ENCODE assay signal across 9 cellular contexts in genomic region chr11:18994860-18995259, GRCh38. TPM values are rescaled to one million over a fixed set of nuclear protein-coding genes. Genes with fewer than 3 reads are reported as not detected.
"Had no signal": no experiment of that assay in that cellular context is flagged by ENCODE, and none has a peak within 500 bp of the region (broad histone marks: within the 10 kb centered on the region; RNA-seq: fewer than 3 reads in every experiment).

No MANE protein-coding gene starts in this region.

- H3K4me1 Mint-ChIP-seq: IgD-negative memory B cell had no signal

- ATAC-seq: K562 had no signal

- H3K4me3 Mint-ChIP-seq: IgD-negative memory B cell had no signal

- H3K27ac Mint-ChIP-seq: IgD-negative memory B cell had no signal

- FAIRE-seq: HTR-8/SVneo, K562 had no signal

- DNase-seq: IMR-90, KBM-7, KG1 had no signal

- H3K4me3 ChIP-seq: K562 had no signal

- H3K27ac ChIP-seq: HL-60 had no signal

RNA-seq across cellular contexts. Expression of gene MRGPRX1, which starts 55.6 kb away (rescaled TPM):
- total RNA-seq: HT-29, HT1080, IMR-90, K562 had no signal
- polyA plus RNA-seq: IgD-negative memory B cell, IMR-90, K562 had no signal
